8 cellular contexts compared by ENCODE assay signal in the genomic region with DNA sequence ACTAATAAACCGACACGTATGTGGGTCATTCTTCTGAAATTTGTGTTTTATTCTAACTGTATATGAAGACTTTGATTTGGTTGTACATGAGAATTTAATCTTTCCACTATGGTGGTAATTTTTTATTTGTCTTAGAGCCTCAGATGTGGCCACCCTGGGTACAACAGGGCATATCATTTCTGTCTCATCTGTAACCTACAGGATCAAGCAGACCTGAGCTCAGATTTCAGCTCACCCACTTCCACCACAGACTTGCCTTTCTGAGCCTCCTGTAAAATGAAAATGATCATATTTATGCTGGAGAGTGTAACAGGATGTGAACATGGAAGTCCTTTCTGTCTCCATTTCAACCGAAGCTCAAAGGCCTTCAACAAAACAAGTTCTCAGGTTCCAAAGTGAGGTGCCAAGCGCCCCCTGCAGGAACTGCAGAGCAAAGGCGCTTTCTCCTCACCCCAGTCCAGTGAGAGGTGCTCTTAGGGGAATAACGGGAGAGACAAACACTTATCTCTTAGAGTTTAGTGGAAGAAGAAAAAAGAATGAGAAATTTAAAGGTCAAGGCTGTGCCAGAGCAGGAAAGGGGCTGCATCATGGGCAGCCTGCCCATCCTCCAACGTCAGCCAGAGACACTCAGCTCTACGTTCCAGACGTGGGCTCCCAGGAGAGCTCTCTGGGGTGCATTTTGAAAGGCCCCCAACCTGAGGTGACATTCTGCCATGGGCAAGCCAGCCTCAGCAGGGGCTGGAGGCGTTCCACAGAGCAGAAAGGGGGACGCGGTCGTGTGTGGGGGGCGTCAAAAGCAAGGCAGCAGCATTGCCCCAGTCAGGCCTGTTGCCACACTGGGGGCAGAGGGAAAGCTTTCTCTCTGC. TPM values are rescaled to one million over a fixed set of nuclear protein-coding genes. Genes with fewer than 3 reads are reported as not detected.
DNase-seq lines count a peak whose midpoint lies in the region; ATAC-seq, FAIRE-seq and TF ChIP-seq lines count a peak whose summit lies in the region.

No MANE protein-coding gene starts in this region.

- no peaks in the 10 kb centered on the region for H3K79me1 ChIP-seq in H9 (ENCODE audit: insufficient read depth, low read depth, low read length, poor library complexity, severe bottlenecking)

- no peak overlapping the region for H2BK12ac ChIP-seq in H9 (ENCODE audit: insufficient read length, low read depth, low read length)

- no peaks in the 10 kb centered on the region for H4K20me1 ChIP-seq in H9 (ENCODE audit: control insufficient read depth, insufficient read depth, insufficient read length)
- H4K20me1 ChIP-seq in endothelial cell of umbilical vein (replicated peaks; ENCODE audit: control insufficient read depth, extremely low read depth, insufficient read depth, low read length): no peaks in the 10 kb centered on the region

- no peak overlapping the region for H3K18ac ChIP-seq in H9 (ENCODE audit: insufficient read length, low read depth, low read length)

- H3K4me1 ChIP-seq in H9 (ENCODE audit: insufficient read depth, low read length) (peaks cover 7% of the 10 kb centered on the region; the same call in 1 of the 2 replicates), endothelial cell of umbilical vein (ENCODE audit: control insufficient read depth, extremely low read depth, insufficient read depth, low read length) (no peaks in the 10 kb centered on the region)

- no peaks in the 10 kb centered on the region for H3K79me2 ChIP-seq in H9 (ENCODE audit: insufficient read depth, low read length)
- no peaks in the 10 kb centered on the region for H3K79me2 ChIP-seq in endothelial cell of umbilical vein (ENCODE audit: control insufficient read depth, insufficient read depth, low read length)

- BruUV-seq in endothelial cell of umbilical vein (replicated peaks; lab: Mats Ljungman, UMichigan): no TSS peak

- no peak for ATAC-seq in HG02973 (IDR thresholded peaks at IDR 0.05; ENCODE audit: unreplicated experiment)

- H3K27me3 ChIP-seq in H9 (ENCODE audit: insufficient read depth, low read length) (no peaks in the 10 kb centered on the region), endothelial cell of umbilical vein (ENCODE audit: control insufficient read depth in 2 of 2, insufficient read depth in 2 of 2, low read length in 2 of 2) (no peaks in the 10 kb centered on the region)

- H3K36me3 ChIP-seq in endothelial cell of umbilical vein (ENCODE audit: control insufficient read depth in 2 of 2, extremely low read depth in 1 of 2, insufficient read depth in 2 of 2, low read length in 2 of 2): no peaks in the 10 kb centered on the region

- TF ChIP-seq CTCF in H9 (conservative IDR thresholded peaks at IDR 0.05) (peak; percentile 98), endothelial cell of umbilical vein (IDR thresholded peaks at IDR 0.05; ENCODE audit: extremely low read depth in 1 of 2, insufficient read depth in 1 of 2, low read depth in 1 of 2, low read length in 2 of 2) (peak; percentile 85 to 88), neural crest cell (conservative IDR thresholded peaks at IDR 0.05) (peak; percentile 88)

- no peak overlapping the region for H4K5ac ChIP-seq in H9 (ENCODE audit: insufficient read length, low read depth, low read length)

- H2BK5ac ChIP-seq in H9 (ENCODE audit: insufficient read length, low read length): no peak overlapping the region

- H3K4me1 Mint-ChIP-seq in H9 (peaks cover 16 to 17% of the 10 kb centered on the region in 2 experiments), neural crest cell (peaks cover 3% of the 10 kb centered on the region)

- H3K27ac ChIP-seq in H9 (ENCODE audit: insufficient read length, low read depth, low read length) (no peak overlapping the region), endothelial cell of umbilical vein (ENCODE audit: insufficient read depth, low read depth, low read length) (no peak overlapping the region)

- no peaks in the 10 kb centered on the region for H3K36me3 Mint-ChIP-seq in H9 (ENCODE audit: insufficient read depth in 1 of 3, low read depth in 3 of 3)
- H3K36me3 Mint-ChIP-seq in neural crest cell (ENCODE audit: low read depth): no peaks in the 10 kb centered on the region

- DNase-seq in Caki2 (ENCODE audit: low read depth) (peak; percentile 65), H9 (peak; percentile 84), NCI-H2227 treated with DMSO at 0.1 percent for 48 hours (lab: John Stamatoyannopoulos, UW) (peak; percentile 10), endothelial cell of umbilical vein (ENCODE audit: low read depth, low spot score) (peak; percentile 47), neural crest cell (ENCODE audit: low read depth, low spot score) (peak; percentile 73), frontal cortex (ENCODE audit: low spot score in 2 of 2) (no peak)
- peak; percentile 71 for DNase-seq in activated CD4-positive, alpha-beta T cell treated with anti-CD3 and anti-CD28 coated beads for 48 hours

- no peak overlapping the region for H3K4me2 ChIP-seq in H9 (ENCODE audit: insufficient read depth, insufficient read length, low read length)
- no peak overlapping the region for H3K4me2 ChIP-seq in endothelial cell of umbilical vein (ENCODE audit: insufficient read depth, low read length)

- dilution Hi-C loops in endothelial cell of umbilical vein (cut with MboI; ENCODE audit: extremely low pct_ligation_motif_present, low sequenced_read_pairs): no loop called here

- no peak overlapping the region for H3K56ac ChIP-seq in H9 (ENCODE audit: insufficient read length, low read depth, low read length)

- no peak overlapping the region for H3K4me3 ChIP-seq in endothelial cell of umbilical vein (replicated peaks in 1 of 3; ENCODE audit: insufficient read depth in 1 of 3, low read depth in 1 of 3, low read length in 3 of 3)

- H3K4ac ChIP-seq in H9 (ENCODE audit: low read depth, low read length): no peak overlapping the region

- POLR2A ChIA-PET in endothelial cell of umbilical vein (lab: Charles Lee): no interaction called here

- H3K23ac ChIP-seq in H9 (ENCODE audit: insufficient read length, low read depth, low read length): no peak overlapping the region

- WGBS in H9 (ENCODE audit: extremely low coverage, insufficient read length, low lambda C conversion rate): no CpG with 5 or more reads among the region's 14 CpGs

- TF ChIP-seq POLR2A in endothelial cell of umbilical vein (IDR thresholded peaks at IDR 0.05; ENCODE audit: low read depth, low read length): no peak

- intact Hi-C loops in endothelial cell of umbilical vein (cut with micrococcal nuclease): loop anchor here (1.0 kb wide), 1 partner anchor 552 kb away; no protein-coding TSS in a partner anchor

- no peaks in the 10 kb centered on the region for H3K23me2 ChIP-seq in H9 (ENCODE audit: insufficient read length, low read depth, low read length, poor library complexity, severe bottlenecking)

- CTCF ChIA-PET in endothelial cell of umbilical vein (lab: Charles Lee): interaction anchor here (0.5 to 5.0 kb wide), 36 partner anchors 8 to 1566 kb away, joined by 3 to 43 read pairs (median 4); a partner anchor contains a TSS

- H2BK120ac ChIP-seq in H9 (ENCODE audit: low read depth, low read length, poor library complexity, severe bottlenecking): no peak overlapping the region

- H2AFZ ChIP-seq in H9 (ENCODE audit: low read length) (peak overlapping the region; percentile 100), endothelial cell of umbilical vein (ENCODE audit: low read depth, low read length) (peak overlapping the region; percentile 60)

- no peak overlapping the region for H3T11ph ChIP-seq in H9 (ENCODE audit: low read length)

- no peaks in the 10 kb centered on the region for H3K9me1 ChIP-seq in endothelial cell of umbilical vein (replicated peaks; ENCODE audit: control insufficient read depth, extremely low read depth, insufficient read depth, low read length)

- in situ Hi-C loops in Caki2 (cut with HindIII; ENCODE audit: low pct_unique_long_range_greater_than_20kb, low sequenced_read_pairs): no loop called here

- H3K27me3 Mint-ChIP-seq in H9 (ENCODE audit: low read depth) (no peaks in the 10 kb centered on the region), neural crest cell (ENCODE audit: low read depth) (no peaks in the 10 kb centered on the region)

- no peaks in the 10 kb centered on the region for H3K9me3 ChIP-seq in H9 (ENCODE audit: control insufficient read depth, low read depth, low read length)
- H3K9me3 ChIP-seq in endothelial cell of umbilical vein (replicated peaks; ENCODE audit: control insufficient read depth, insufficient read depth, low read length): no peaks in the 10 kb centered on the region

- H2BK15ac ChIP-seq in H9 (ENCODE audit: low read depth, low read length): no peak overlapping the region

- no peak overlapping the region for H4K8ac ChIP-seq in H9 (replicated peaks; ENCODE audit: insufficient read length, low read depth, low read length)

- H3K9me3 Mint-ChIP-seq in H9 (no peaks in the 10 kb centered on the region), neural crest cell (no peaks in the 10 kb centered on the region)

- H3K14ac ChIP-seq in H9 (ENCODE audit: insufficient read depth, low read length): no peak overlapping the region

- H3K9ac ChIP-seq in H9 (ENCODE audit: extremely low read depth, insufficient read length, low read length) (no peak overlapping the region), endothelial cell of umbilical vein (replicated peaks; ENCODE audit: extremely low read depth, insufficient read depth, low read length) (no peak overlapping the region)

- H2AK5ac ChIP-seq in H9 (ENCODE audit: insufficient read length, low read length): no peak overlapping the region

- H3K4me3 Mint-ChIP-seq in H9 (no peak overlapping the region), neural crest cell (no peak overlapping the region)

- peak overlapping the region; percentile 35 to 81 (median 78); a peak in 3 of 7 replicates for H3K27ac Mint-ChIP-seq in H9
- H3K27ac Mint-ChIP-seq in neural crest cell (ENCODE audit: unreplicated experiment): no peak overlapping the region

- no peak overlapping the region for H2BK20ac ChIP-seq in H9 (ENCODE audit: low read depth, low read length, poor library complexity, severe bottlenecking)

- H4K91ac ChIP-seq in H9 (ENCODE audit: insufficient read length, low read depth, low read length): no peak overlapping the region

- FAIRE-seq in endothelial cell of umbilical vein (lab: Jason Lieb, UNC) (peak; percentile 63), frontal cortex (lab: Jason Lieb, UNC) (no peak)

RNA-seq across cellular contexts. Expression of a gene that starts 23.1 kb away (rescaled TPM):
- 922 and 985 TPM in 2 replicates for total RNA-seq in Caki2 (2014; rRNA removed; shearing (Covaris generic); ENCODE audit: low replicate concordance)
- total RNA-seq in H9 (2021) (1,507 and 1,551 TPM in 2 replicates), endothelial cell of umbilical vein (1.2 and 2.5 TPM in 2 replicates), neural crest cell (333 and 352 TPM in 2 replicates), frontal cortex (1,434 TPM)
- 10.2 and 52.1 TPM in 2 replicates for polyA plus RNA-seq in endothelial cell of umbilical vein
- polyA plus RNA-seq in endothelial cell of umbilical vein (2011; cell fraction: cytosol; rRNA removed): 0.17 and 0.25 TPM in 2 replicates
- polyA plus RNA-seq in endothelial cell of umbilical vein (2011; cell fraction: nucleus; rRNA removed): 0.66 and 7.9 TPM in 2 replicates
- 0.40 and 0.44 TPM in 2 replicates for polyA plus RNA-seq in endothelial cell of umbilical vein (2012)
- polyA minus RNA-seq in endothelial cell of umbilical vein: 2.0 and 2.2 TPM in 2 replicates
- 28.1 TPM for polyA minus RNA-seq in endothelial cell of umbilical vein (2011; cell fraction: cytosol; rRNA and poly(A)+ RNA removed)
- 4.0 and 4.1 TPM in 2 replicates for polyA minus RNA-seq in endothelial cell of umbilical vein (2011; cell fraction: nucleus; rRNA and poly(A)+ RNA removed)

RNA-seq across cellular contexts. Expression of a gene that starts 30.4 kb away (rescaled TPM):
- 10.6 and 22.1 TPM in 2 replicates for total RNA-seq in Caki2 (2014; rRNA removed; shearing (Covaris generic); ENCODE audit: low replicate concordance)
- total RNA-seq in H9 (2021): 12.4 and 14.8 TPM in 2 replicates
- total RNA-seq in endothelial cell of umbilical vein: 17.5 and 17.8 TPM in 2 replicates
- polyA plus RNA-seq in endothelial cell of umbilical vein: 4.9 and 8.3 TPM in 2 replicates
- polyA plus RNA-seq in endothelial cell of umbilical vein (2011; cell fraction: cytosol; rRNA removed): 8.8 and 10.2 TPM in 2 replicates
- polyA plus RNA-seq in endothelial cell of umbilical vein (2011; cell fraction: nucleus; rRNA removed): 9.7 and 14.8 TPM in 2 replicates
- 19.5 and 27.4 TPM in 2 replicates for polyA plus RNA-seq in endothelial cell of umbilical vein (2012)
- 4.4 and 6.2 TPM in 2 replicates for polyA minus RNA-seq in endothelial cell of umbilical vein
- polyA minus RNA-seq in endothelial cell of umbilical vein (2011; cell fraction: cytosol; rRNA and poly(A)+ RNA removed): 5.0 TPM
- polyA minus RNA-seq in endothelial cell of umbilical vein (2011; cell fraction: nucleus; rRNA and poly(A)+ RNA removed): 7.3 and 8.3 TPM in 2 replicates
- 23.5 and 23.7 TPM in 2 replicates for total RNA-seq in neural crest cell
- 26.1 TPM for total RNA-seq in frontal cortex

Comparison
In these comparisons a context has a peak if more than half of its experiments do, and no peak if none do; other contexts are left out.
1. DNase-seq: peak in Caki2 (single experiment), H9 (single experiment), NCI-H2227 treated with DMSO at 0.1 percent for 48 hours (single experiment), activated CD4-positive, alpha-beta T cell treated with anti-CD3 and anti-CD28 coated beads for 48 hours (single experiment), endothelial cell of umbilical vein (single experiment) and neural crest cell (single experiment); none in frontal cortex (0 of 2).
2. RNA of a gene that starts 23.1 kb away (total RNA-seq): 1,507 to 1,551 TPM in H9, 1,434 TPM in frontal cortex (single experiment), 922 to 985 TPM in Caki2 and 333 to 352 TPM in neural crest cell; 1.2 to 2.5 TPM in endothelial cell of umbilical vein; every median in the first group is over 10 times any median in the second.
3. Peak in every context shown above with its lines, with median percentiles within 50 percentile points of each other: CTCF ChIP-seq.